In genomic region chr14:76376409-76376877, GRCh38 we compare ENCODE assay signal across 13 cellular contexts. TPM values are rescaled to one million over a fixed set of nuclear protein-coding genes. Genes with fewer than 3 reads are reported as not detected.
DNase-seq lines count a peak whose midpoint lies in the region; ATAC-seq and TF ChIP-seq lines count a peak whose summit lies in the region.
"Had no signal": no experiment of that assay in that cellular context is flagged by ENCODE, and none has a peak within 500 bp of the region (broad histone marks: within the 10 kb centered on the region; RNA-seq: fewer than 3 reads in every experiment).

No MANE protein-coding gene starts in this region.

- H4K20me1 ChIP-seq in PC-3 (ENCODE audit: low read length) = no peaks in the 10 kb centered on the region

- no peak for TF ChIP-seq EP300 in esophagus muscularis mucosa (IDR thresholded peaks at IDR 0.05)

- H3K9me3 Mint-ChIP-seq in neural crest cell = no peaks in the 10 kb centered on the region
- H3K9me3 Mint-ChIP-seq in activated CD4-positive, alpha-beta T cell treated with anti-CD3 and anti-CD28 coated beads for 36 hours (ENCODE audit: low read depth) = no peaks in the 10 kb centered on the region
- H3K9me3 Mint-ChIP-seq in activated T-helper 17 cell treated with anti-CD3 and anti-CD28 coated beads, Interleukin-2, amount 50 U/mL, for 72 hours = no peaks in the 10 kb centered on the region
- H3K9me3 Mint-ChIP-seq: activated CD4-positive, alpha-beta memory T cell treated with anti-CD3 and anti-CD28 coated beads for 36 hours; activated naive CD8-positive, alpha-beta T cell treated with anti-CD3 and anti-CD28 coated beads, Interleukin-2, amount 10 ng/mL, durations not matched to agents 7 days and 5 days had no signal

- peak overlapping the region; percentile 15; the same call in 1 of the 2 replicates for H2AFZ ChIP-seq in PC-3 (ENCODE audit: low read length)

- no TSS peak for BruUV-seq in PC-3 (replicated peaks; lab: Mats Ljungman, UMichigan)

- no peak overlapping the region for H3K9ac ChIP-seq in PC-3 (ENCODE audit: low read length)

- H3K4me1 ChIP-seq in PC-3 (ENCODE audit: insufficient read depth, low read length) (0 out of 2 replicates have a peak, but pooled peaks cover 3% of the 10 kb centered on the region), esophagus muscularis mucosa (peaks cover 14 to 24% (median 22%) of the 10 kb centered on the region in 4 donors)
- H3K4me1 ChIP-seq: foreskin keratinocyte had no signal

- no peaks in the 10 kb centered on the region for H3K36me3 ChIP-seq in PC-3 (ENCODE audit: low read depth, low read length)
- H3K36me3 ChIP-seq in esophagus muscularis mucosa = no peaks in the 10 kb centered on the region

- no peak for TF ChIP-seq POLR2A in esophagus muscularis mucosa (IDR thresholded peaks at IDR 0.05; ENCODE audit: low read depth)

- H3K79me2 ChIP-seq in PC-3 (ENCODE audit: low read length) = no peaks in the 10 kb centered on the region

- H3K9me2 ChIP-seq in PC-3 (replicated peaks; ENCODE audit: low read length) = no peaks in the 10 kb centered on the region

- peaks cover 64% of the 10 kb centered on the region for H3K27me3 ChIP-seq in AG04450 (ENCODE audit: control insufficient read depth, insufficient read depth, low read length)
- H3K27me3 ChIP-seq in PC-3 (ENCODE audit: low read length) = peaks cover 97% of the 10 kb centered on the region
- peaks cover 0 to 97% (median 30%) of the 10 kb centered on the region in 4 donors for H3K27me3 ChIP-seq in esophagus muscularis mucosa

- ATAC-seq in PC-3 = no peak
- no peak for ATAC-seq in activated CD4-positive, alpha-beta T cell treated with anti-CD3 and anti-CD28 coated beads for 36 hours
- no peak for ATAC-seq in activated T-helper 17 cell treated with anti-CD3 and anti-CD28 coated beads, Interleukin-2, amount 50 U/mL, for 72 hours (replicated peaks)

- peak overlapping the region; percentile 86 for H3K4me3 Mint-ChIP-seq in neural crest cell
- H3K4me3 Mint-ChIP-seq in activated CD4-positive, alpha-beta T cell treated with anti-CD3 and anti-CD28 coated beads for 36 hours = no peak overlapping the region
- H3K4me3 Mint-ChIP-seq in activated T-helper 17 cell treated with anti-CD3 and anti-CD28 coated beads, Interleukin-2, amount 50 U/mL, for 72 hours = no peak overlapping the region
- H3K4me3 Mint-ChIP-seq: activated CD4-positive, alpha-beta memory T cell treated with anti-CD3 and anti-CD28 coated beads for 36 hours; activated naive CD8-positive, alpha-beta T cell treated with anti-CD3 and anti-CD28 coated beads, Interleukin-2, amount 10 ng/mL, durations not matched to agents 7 days and 5 days had no signal

- no peaks in the 10 kb centered on the region for H3K36me3 Mint-ChIP-seq in neural crest cell (ENCODE audit: low read depth)
- H3K36me3 Mint-ChIP-seq in activated CD4-positive, alpha-beta T cell treated with anti-CD3 and anti-CD28 coated beads for 36 hours (ENCODE audit: low read depth) = no peaks in the 10 kb centered on the region
- H3K36me3 Mint-ChIP-seq in activated T-helper 17 cell treated with anti-CD3 and anti-CD28 coated beads, Interleukin-2, amount 50 U/mL, for 72 hours (ENCODE audit: low read depth) = no peaks in the 10 kb centered on the region
- H3K36me3 Mint-ChIP-seq: activated CD4-positive, alpha-beta memory T cell treated with anti-CD3 and anti-CD28 coated beads for 36 hours; activated naive CD8-positive, alpha-beta T cell treated with anti-CD3 and anti-CD28 coated beads, Interleukin-2, amount 10 ng/mL, durations not matched to agents 7 days and 5 days had no signal

- intact Hi-C loops in PC-3 (cut with micrococcal nuclease) = no loop called here
- intact Hi-C loops in esophagus muscularis mucosa (cut with DNase I) = no loop called here
- intact Hi-C loops in activated CD4-positive, alpha-beta T cell treated with anti-CD3 and anti-CD28 coated beads for 36 hours (cut with DNase I, micrococcal nuclease) = no loop called here

- POLR2A ChIA-PET in AG04450 (lab: Yijun Ruan, JAX) = no interaction called here
- POLR2A ChIA-PET in PC-3 (lab: Charles Lee; ENCODE audit: unreplicated experiment) = no interaction called here
- POLR2A ChIA-PET in activated CD4-positive, alpha-beta T cell treated with anti-CD3 and anti-CD28 coated beads for 36 hours (lab: Charles Lee) = interaction anchor here (0.6 kb wide), 1 partner anchor 42 kb away, joined by 5 read pairs; no protein-coding TSS in a partner anchor

- WGBS in esophagus muscularis mucosa = 2% methylated on average over 13 of the region's 16 CpGs

- DNase-seq in AG04450 (ENCODE audit: low read depth, low spot score) (no peak), PC-3 (no peak), esophagus muscularis mucosa (ENCODE audit: extremely low spot score) (no peak), neural crest cell (ENCODE audit: low read depth, low spot score) (no peak), NCI-H2107 treated with DMSO at 0.1 percent for 48 hours (lab: John Stamatoyannopoulos, UW; ENCODE audit: unreplicated experiment) (no peak), CD1c-positive myeloid dendritic cell (ENCODE audit: extremely low spot score) (no peak)
- no peak for DNase-seq in activated CD4-positive, alpha-beta T cell treated with anti-CD3 and anti-CD28 coated beads for 36 hours
- DNase-seq: activated CD4-positive, alpha-beta memory T cell treated with anti-CD3 and anti-CD28 coated beads for 36 hours; activated naive CD8-positive, alpha-beta T cell treated with anti-CD3 and anti-CD28 coated beads, Interleukin-2, amount 10 ng/mL, durations not matched to agents 7 days and 5 days; stimulated activated naive CD4-positive, alpha-beta T cell had no signal

- CTCF ChIA-PET in AG04450 (lab: Charles Lee) = interaction anchor here (0.6 kb wide), 1 partner anchor 1061 kb away, joined by 3 read pairs; no protein-coding TSS in a partner anchor
- CTCF ChIA-PET in PC-3 (lab: Charles Lee) = no interaction called here
- CTCF ChIA-PET in activated CD4-positive, alpha-beta T cell treated with anti-CD3 and anti-CD28 coated beads for 36 hours (lab: Charles Lee) = no interaction called here

- no peaks in the 10 kb centered on the region for H3F3A ChIP-seq in PC-3 (ENCODE audit: low read length, unreplicated experiment)

- H3K9me3 ChIP-seq in AG04450 (ENCODE audit: control insufficient read depth, insufficient read depth, low read length) = no peaks in the 10 kb centered on the region
- H3K9me3 ChIP-seq in PC-3 (ENCODE audit: low read length) = no peaks in the 10 kb centered on the region
- no peaks in the 10 kb centered on the region for H3K9me3 ChIP-seq in esophagus muscularis mucosa

- peak overlapping the region; percentile 18 for H3K4me3 ChIP-seq in AG04450 (ENCODE audit: low read depth, low read length)
- peak overlapping the region; percentile 45 for H3K4me3 ChIP-seq in PC-3 (ENCODE audit: low read length)
- H3K4me3 ChIP-seq in esophagus muscularis mucosa = peak overlapping the region; percentile 27 to 40 (median 34)

- H3K27ac ChIP-seq in AG04450 (ENCODE audit: low read depth, low read length) = no peak overlapping the region
- H3K27ac ChIP-seq in PC-3 (ENCODE audit: low read length) = no peak overlapping the region
- no peak overlapping the region for H3K27ac ChIP-seq in esophagus muscularis mucosa (replicated peaks in 1 of 4)
- H3K27ac ChIP-seq: C4-2B, foreskin keratinocyte had no signal

- H3K4me1 Mint-ChIP-seq in neural crest cell = peaks cover 15% of the 10 kb centered on the region
- peaks cover 2% of the 10 kb centered on the region for H3K4me1 Mint-ChIP-seq in activated CD4-positive, alpha-beta T cell treated with anti-CD3 and anti-CD28 coated beads for 36 hours
- H3K4me1 Mint-ChIP-seq in activated T-helper 17 cell treated with anti-CD3 and anti-CD28 coated beads, Interleukin-2, amount 50 U/mL, for 72 hours = peaks cover 4% of the 10 kb centered on the region

- H3K27ac Mint-ChIP-seq in neural crest cell (ENCODE audit: unreplicated experiment) = no peak overlapping the region
- no peak overlapping the region for H3K27ac Mint-ChIP-seq in activated CD4-positive, alpha-beta T cell treated with anti-CD3 and anti-CD28 coated beads for 36 hours
- H3K27ac Mint-ChIP-seq in activated T-helper 17 cell treated with anti-CD3 and anti-CD28 coated beads, Interleukin-2, amount 50 U/mL, for 72 hours = no peak overlapping the region
- H3K27ac Mint-ChIP-seq: activated CD4-positive, alpha-beta memory T cell treated with anti-CD3 and anti-CD28 coated beads for 36 hours; activated naive CD8-positive, alpha-beta T cell treated with anti-CD3 and anti-CD28 coated beads, Interleukin-2, amount 10 ng/mL, durations not matched to agents 7 days and 5 days had no signal

- TF ChIP-seq CTCF in AG04450 (IDR thresholded peaks at IDR 0.05; ENCODE audit: low read depth, low read length) (no peak), PC-3 (conservative IDR thresholded peaks at IDR 0.05; ENCODE audit: low read depth, low read length) (no peak), esophagus muscularis mucosa (IDR thresholded peaks at IDR 0.05) (no peak), neural crest cell (conservative IDR thresholded peaks at IDR 0.05) (no peak)

- peaks cover 100% of the 10 kb centered on the region for H3K27me3 Mint-ChIP-seq in neural crest cell (ENCODE audit: low read depth)
- peaks cover 45% of the 10 kb centered on the region for H3K27me3 Mint-ChIP-seq in activated CD4-positive, alpha-beta T cell treated with anti-CD3 and anti-CD28 coated beads for 36 hours
- H3K27me3 Mint-ChIP-seq in activated T-helper 17 cell treated with anti-CD3 and anti-CD28 coated beads, Interleukin-2, amount 50 U/mL, for 72 hours = peaks cover 49% of the 10 kb centered on the region

- peak overlapping the region; percentile 66 for H3K4me2 ChIP-seq in PC-3 (ENCODE audit: low read length)

RNA-seq across cellular contexts. Expression of gene ESRRB, which starts 0.5 kb away (rescaled TPM):
- not detected in 2 replicates for polyA plus RNA-seq in AG04450 (2011; rRNA removed)
- polyA minus RNA-seq in AG04450 (2011; rRNA and poly(A)+ RNA removed) = 0.05 TPM in 1 of 2 replicates, not detected in the other
- not detected in 2 replicates for total RNA-seq in PC-3 (2014; rRNA removed)
- under 1 TPM in 2 of 4 donors, not detected in 2; 0.17 to 0.26 TPM for total RNA-seq in esophagus muscularis mucosa
- total RNA-seq in neural crest cell = 0.28 and 0.77 TPM in 2 replicates
- total RNA-seq in activated CD4-positive, alpha-beta T cell treated with anti-CD3 and anti-CD28 coated beads for 36 hours = under 1 TPM; 0.11 to 0.14 TPM
- total RNA-seq in activated T-helper 17 cell treated with anti-CD3 and anti-CD28 coated beads, Interleukin-2, amount 50 U/mL, for 72 hours = under 1 TPM; 0.30 to 0.34 TPM
- total RNA-seq: foreskin keratinocyte had no signal
- polyA plus RNA-seq: foreskin keratinocyte had no signal
